Comparison of ENCODE assay signal across 8 cellular contexts in the genomic region with DNA sequence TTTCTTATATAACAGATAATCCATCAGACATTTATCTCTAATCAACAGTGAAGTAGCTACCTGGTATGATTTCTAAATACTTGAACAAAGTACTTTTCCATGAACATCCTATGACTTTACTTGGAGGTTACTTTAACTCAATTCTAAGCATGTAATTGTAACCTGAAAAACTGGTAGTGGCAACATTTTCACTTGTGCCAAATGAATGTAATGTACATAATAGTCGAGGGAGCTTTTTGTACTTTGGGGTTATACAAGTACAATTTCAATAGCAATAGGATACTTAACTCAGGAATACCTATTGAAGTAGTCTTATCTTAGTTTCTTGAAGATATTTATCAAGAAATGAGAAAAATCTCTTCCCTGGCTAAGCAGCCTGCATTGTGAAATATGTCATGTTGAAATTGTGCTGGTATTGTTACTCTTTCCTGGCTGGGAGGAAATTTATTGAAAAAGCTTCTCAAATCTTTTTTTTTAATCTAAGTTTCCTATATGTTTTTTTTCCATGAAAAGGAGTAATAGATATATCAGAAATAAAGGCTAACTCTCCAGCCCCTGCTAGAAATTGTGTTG. TPM values are rescaled to one million over a fixed set of nuclear protein-coding genes. Genes with fewer than 3 reads are reported as not detected.
DNase-seq lines count a peak whose midpoint lies in the region; ATAC-seq and TF ChIP-seq lines count a peak whose summit lies in the region.

No MANE protein-coding gene starts in this region.

- ATAC-seq in right lobe of liver (no peak), thoracic aorta (ENCODE audit: insufficient number of reproducible peaks, low FRiP score, low read depth) (no peak)

- H3K9me3 Mint-ChIP-seq in activated naive CD4-positive, alpha-beta T cell treated with anti-CD3 and anti-CD28 coated beads for 36 hours, result no peaks in the 10 kb centered on the region

- DNase-seq in activated naive CD4-positive, alpha-beta T cell treated with anti-CD3 and anti-CD28 coated beads for 36 hours, result no peak
- DNase-seq in activated naive CD4-positive, alpha-beta T cell treated with Interleukin-2 at 50 U/mL for 16 hours, result no peak
- DNase-seq in adipocyte (ENCODE audit: low read depth) (peak; percentile 73), right lobe of liver (no peak), thoracic aorta (ENCODE audit: low spot score) (no peak), DMS153 (lab: John Stamatoyannopoulos, UW) (no peak), NCI-H82 treated with DMSO at 0.1 percent for 48 hours (lab: John Stamatoyannopoulos, UW; ENCODE audit: unreplicated experiment) (no peak)
- DNase-seq in stimulated activated CD4-positive, alpha-beta T cell treated with anti-CD3 and anti-CD28 coated beads, Interleukin-15, amount 100 ng/mL, for 24 hours, result no peak

- H3K4me3 ChIP-seq in adipocyte (ENCODE audit: low read length) (peak overlapping the region; percentile 43), right lobe of liver (no peak overlapping the region), thoracic aorta (peak overlapping the region; percentile 2)

- peak overlapping the region; percentile 13 for H3K27ac Mint-ChIP-seq in activated naive CD4-positive, alpha-beta T cell treated with anti-CD3 and anti-CD28 coated beads for 36 hours

- no peak for TF ChIP-seq POLR2A in right lobe of liver (IDR thresholded peaks at IDR 0.05)

- H3K27me3 ChIP-seq in adipocyte (replicated peaks; ENCODE audit: control insufficient read depth, insufficient read depth, low read length) (no peaks in the 10 kb centered on the region), right lobe of liver (no peaks in the 10 kb centered on the region), thoracic aorta (replicated peaks; ENCODE audit: insufficient read depth) (no peaks in the 10 kb centered on the region)

- peaks cover 45% of the 10 kb centered on the region for H3K4me1 ChIP-seq in adipocyte (ENCODE audit: control insufficient read depth, insufficient read depth, low read length)
- peaks cover 0 to 32% (median 0%) of the 10 kb centered on the region in 4 donors for H3K4me1 ChIP-seq in right lobe of liver
- peaks cover 35 to 60% of the 10 kb centered on the region in 2 donors for H3K4me1 ChIP-seq in thoracic aorta (ENCODE audit: control insufficient read depth in 1 of 2, low read depth in 2 of 2)

- H3K9ac ChIP-seq in adipocyte (ENCODE audit: low read length), result no peak overlapping the region

- H3K4me3 Mint-ChIP-seq in activated naive CD4-positive, alpha-beta T cell treated with anti-CD3 and anti-CD28 coated beads for 36 hours, result peak overlapping the region; percentile 38

- WGBS in right lobe of liver (ENCODE audit: insufficient coverage, low coverage, low lambda C conversion rate, missing lambda C conversion rate), result 0% methylated on average over 1 of the region's 1 CpG

- intact Hi-C loops in activated naive CD4-positive, alpha-beta T cell treated with anti-CD3 and anti-CD28 coated beads for 36 hours (cut with micrococcal nuclease), result no loop called here
- intact Hi-C loops in right lobe of liver (cut with DNase I), result no loop called here

- no peaks in the 10 kb centered on the region for H3K36me3 Mint-ChIP-seq in activated naive CD4-positive, alpha-beta T cell treated with anti-CD3 and anti-CD28 coated beads for 36 hours (ENCODE audit: low read depth)

- H3K36me3 ChIP-seq in adipocyte (ENCODE audit: control insufficient read depth, insufficient read depth, low read length, severe bottlenecking), result no peaks in the 10 kb centered on the region
- H3K36me3 ChIP-seq in right lobe of liver, result no peaks in the 10 kb centered on the region
- no peaks in the 10 kb centered on the region for H3K36me3 ChIP-seq in thoracic aorta

- H3K9me3 ChIP-seq in adipocyte (ENCODE audit: control insufficient read depth, low read length), result no peaks in the 10 kb centered on the region
- no peaks in the 10 kb centered on the region for H3K9me3 ChIP-seq in right lobe of liver
- H3K9me3 ChIP-seq in thoracic aorta, result no peaks in the 10 kb centered on the region

- no peak for TF ChIP-seq CTCF in right lobe of liver (IDR thresholded peaks at IDR 0.05)
- no peak for TF ChIP-seq CTCF in thoracic aorta (IDR thresholded peaks at IDR 0.05)

- CTCF ChIA-PET in activated naive CD4-positive, alpha-beta T cell treated with anti-CD3 and anti-CD28 coated beads for 36 hours (lab: Charles Lee), result interaction anchor here (0.8 to 3.0 kb wide), 3 partner anchors 16 to 53 kb away, joined by 3 to 15 read pairs (median 4); no protein-coding TSS in a partner anchor

- peak overlapping the region; percentile 59 to 74 (median 61) for H3K27ac ChIP-seq in right lobe of liver
- H3K27ac ChIP-seq in thoracic aorta, result peak overlapping the region; percentile 45 to 56

- no peaks in the 10 kb centered on the region for H3K27me3 Mint-ChIP-seq in activated naive CD4-positive, alpha-beta T cell treated with anti-CD3 and anti-CD28 coated beads for 36 hours (ENCODE audit: low read depth)

- H3K4me1 Mint-ChIP-seq in activated naive CD4-positive, alpha-beta T cell treated with anti-CD3 and anti-CD28 coated beads for 36 hours (ENCODE audit: low read depth), result peaks cover 59% of the 10 kb centered on the region

RNA-seq across cellular contexts. Expression of a gene that starts 33.7 kb away (rescaled TPM):
- 100 to 1,000 TPM; 322 to 354 TPM for total RNA-seq in activated naive CD4-positive, alpha-beta T cell treated with anti-CD3 and anti-CD28 coated beads for 36 hours
- total RNA-seq in right lobe of liver (10 to 100 TPM; 20.3 to 60.0 (median 31.2) TPM), thoracic aorta (10 to 100 TPM; 54.8 to 55.0 TPM)

RNA-seq across cellular contexts. Expression of a gene that starts 57.1 kb away (rescaled TPM):
- 10 to 100 TPM; 48.8 to 51.2 TPM for total RNA-seq in activated naive CD4-positive, alpha-beta T cell treated with anti-CD3 and anti-CD28 coated beads for 36 hours
- 10 to 100 TPM in 5 of 6 experiments, 1 to 10 TPM in 1; 9.4 to 22.8 (median 18.8) TPM for total RNA-seq in right lobe of liver
- total RNA-seq in thoracic aorta, result 10 to 100 TPM; 13.5 to 24.2 TPM

Comparison
In these comparisons a context has a peak if more than half of its experiments do, and no peak if none do; other contexts are left out.
1. H3K4me3 ChIP-seq: peak in adipocyte (single experiment) and thoracic aorta (single experiment); none in right lobe of liver (0 of 3).
2. RNA of a gene that starts 33.7 kb away (total RNA-seq): 322 to 354 TPM in activated naive CD4-positive, alpha-beta T cell treated with anti-CD3 and anti-CD28 coated beads for 36 hours; 54.8 to 55.0 TPM in thoracic aorta and 20.3 to 60.0 TPM in right lobe of liver; every median in the first group is over 4 times any median in the second.